8 cellular contexts compared by ENCODE assay signal in genomic region chr2:85601771-85602475, GRCh38. TPM values are rescaled to one million over a fixed set of nuclear protein-coding genes. Genes with fewer than 3 reads are reported as not detected.
DNase-seq lines count a peak whose midpoint lies in the region; ATAC-seq and TF ChIP-seq lines count a peak whose summit lies in the region.

No MANE protein-coding gene starts in this region.

- TF ChIP-seq CTCF in DOHH2 (IDR thresholded peaks at IDR 0.05; ENCODE audit: low read depth, low read length, poor library complexity, severe bottlenecking): no peak

- H3K4me3 ChIP-seq in DOHH2 (ENCODE audit: low read length): peak overlapping the region; percentile 80

- peak overlapping the region; percentile 75 for H3K4me3 Mint-ChIP-seq in activated naive CD8-positive, alpha-beta T cell treated with anti-CD3 and anti-CD28 coated beads, Interleukin-2, amount 10 ng/mL, durations not matched to agents 7 days and 5 days

- H3K79me2 ChIP-seq in DOHH2 (ENCODE audit: control insufficient read depth, low read length): peaks cover 7% of the 10 kb centered on the region

- no peaks in the 10 kb centered on the region for H3K27me3 ChIP-seq in DOHH2 (ENCODE audit: control insufficient read depth, low read length)

- no peak for DNase-seq in activated naive CD8-positive, alpha-beta T cell treated with anti-CD3 and anti-CD28 coated beads, Interleukin-2, amount 10 ng/mL, durations not matched to agents 7 days and 5 days
- DNase-seq in left cardiac atrium: peak; percentile 80
- DNase-seq in posterior cingulate gyrus: peak in 9 of 10 donors; percentile 54 to 93 (median 65)
- DNase-seq in NCI-H774 (lab: John Stamatoyannopoulos, UW): no peak
- DNase-seq in NCI-H345 treated with DMSO at 0.1 percent for 48 hours (lab: John Stamatoyannopoulos, UW; ENCODE audit: unreplicated experiment): no peak

- POLR2A ChIA-PET in activated naive CD8-positive, alpha-beta T cell treated with anti-CD3 and anti-CD28 coated beads, Interleukin-2, amount 10 ng/mL, durations not matched to agents 7 days and 5 days (lab: Charles Lee): interaction anchor here (0.7 to 2.1 kb wide), 4 partner anchors 7 to 17 kb away, joined by 3 to 8 read pairs (median 4); partner anchors contain the start of gene C2orf68

- H4K20me1 ChIP-seq in DOHH2 (ENCODE audit: control insufficient read depth, insufficient read depth, low read depth, low read length): no peaks in the 10 kb centered on the region

- no peaks in the 10 kb centered on the region for H3K9me2 ChIP-seq in DOHH2 (replicated peaks; ENCODE audit: control insufficient read depth, low read length)

- no peaks in the 10 kb centered on the region for H3K9me3 ChIP-seq in DOHH2 (ENCODE audit: control insufficient read depth, insufficient read depth, low read length)

- H3K4me1 ChIP-seq in DOHH2 (ENCODE audit: control insufficient read depth, low read length): peaks cover 30% of the 10 kb centered on the region

- H3K27ac Mint-ChIP-seq in activated naive CD8-positive, alpha-beta T cell treated with anti-CD3 and anti-CD28 coated beads, Interleukin-2, amount 10 ng/mL, durations not matched to agents 7 days and 5 days: no peak overlapping the region

- no peak overlapping the region for H3K27ac ChIP-seq in DOHH2 (ENCODE audit: low read depth, low read length)

- H3K4me1 Mint-ChIP-seq in activated naive CD8-positive, alpha-beta T cell treated with anti-CD3 and anti-CD28 coated beads, Interleukin-2, amount 10 ng/mL, durations not matched to agents 7 days and 5 days: peaks cover 16% of the 10 kb centered on the region

- H3K36me3 ChIP-seq in DOHH2 (ENCODE audit: control insufficient read depth, low read length): peaks cover 12% of the 10 kb centered on the region

- no peaks in the 10 kb centered on the region for H3K9me3 Mint-ChIP-seq in activated naive CD8-positive, alpha-beta T cell treated with anti-CD3 and anti-CD28 coated beads, Interleukin-2, amount 10 ng/mL, durations not matched to agents 7 days and 5 days

- H3F3A ChIP-seq in DOHH2 (ENCODE audit: control insufficient read depth, insufficient read depth): peaks cover 9% of the 10 kb centered on the region; the same call in 1 of the 2 replicates

- H3K4me2 ChIP-seq in DOHH2 (ENCODE audit: low read length): peak overlapping the region; percentile 85

- intact Hi-C loops in left cardiac atrium (cut with DNase I): loop anchor here in 1 of 2 donors (5.0 kb wide), 1 partner anchor 40 kb away; the partner anchor contains the start of gene GGCX
- intact Hi-C loops in posterior cingulate gyrus (cut with DNase I): no loop called here

- no peaks in the 10 kb centered on the region for H3K27me3 Mint-ChIP-seq in activated naive CD8-positive, alpha-beta T cell treated with anti-CD3 and anti-CD28 coated beads, Interleukin-2, amount 10 ng/mL, durations not matched to agents 7 days and 5 days

- peaks cover 2% of the 10 kb centered on the region for H3K36me3 Mint-ChIP-seq in activated naive CD8-positive, alpha-beta T cell treated with anti-CD3 and anti-CD28 coated beads, Interleukin-2, amount 10 ng/mL, durations not matched to agents 7 days and 5 days

- ATAC-seq in GM21360 (IDR thresholded peaks at IDR 0.05; ENCODE audit: unreplicated experiment) (peak; percentile 27), HG03558 (IDR thresholded peaks at IDR 0.05; ENCODE audit: extremely low read depth, unreplicated experiment) (peak; percentile 12), left cardiac atrium (peak; percentile 72 to 80)
- peak; percentile 5 for ATAC-seq in activated naive CD8-positive, alpha-beta T cell treated with anti-CD3 and anti-CD28 coated beads, Interleukin-2, amount 10 ng/mL, durations not matched to agents 7 days and 5 days (ENCODE audit: low read depth)

RNA-seq across cellular contexts. Expression of gene TMEM150A, which starts 0.6 kb away (rescaled TPM):
- total RNA-seq in activated naive CD8-positive, alpha-beta T cell treated with anti-CD3 and anti-CD28 coated beads, Interleukin-2, amount 10 ng/mL, durations not matched to agents 7 days and 5 days: 1 to 10 TPM; 5.3 to 7.0 TPM
- 10 to 100 TPM; 12.7 to 14.9 TPM for total RNA-seq in left cardiac atrium

RNA-seq across cellular contexts. Expression of gene RNF181, which starts 6.4 kb away (rescaled TPM):
- 10 to 100 TPM; 96.4 to 97.4 TPM for total RNA-seq in activated naive CD8-positive, alpha-beta T cell treated with anti-CD3 and anti-CD28 coated beads, Interleukin-2, amount 10 ng/mL, durations not matched to agents 7 days and 5 days
- total RNA-seq in left cardiac atrium: 10 to 100 TPM; 86.5 to 97.1 TPM

RNA-seq across cellular contexts. Expression of gene C2orf68, which starts 9.9 kb away (rescaled TPM):
- total RNA-seq in activated naive CD8-positive, alpha-beta T cell treated with anti-CD3 and anti-CD28 coated beads, Interleukin-2, amount 10 ng/mL, durations not matched to agents 7 days and 5 days: 10 to 100 TPM; 54.7 to 61.2 TPM
- total RNA-seq in left cardiac atrium: 10 to 100 TPM; 21.3 to 22.4 TPM

RNA-seq across cellular contexts. Expression of gene USP39, which starts 14.1 kb away (rescaled TPM):
- total RNA-seq in activated naive CD8-positive, alpha-beta T cell treated with anti-CD3 and anti-CD28 coated beads, Interleukin-2, amount 10 ng/mL, durations not matched to agents 7 days and 5 days: 10 to 100 TPM; 72.8 to 75.2 TPM
- total RNA-seq in left cardiac atrium: 10 to 100 TPM; 26.6 to 32.3 TPM

RNA-seq across cellular contexts. Expression of gene VAMP5, which starts 17.7 kb away (rescaled TPM):
- 10 to 100 TPM; 66.7 to 70.8 TPM for total RNA-seq in activated naive CD8-positive, alpha-beta T cell treated with anti-CD3 and anti-CD28 coated beads, Interleukin-2, amount 10 ng/mL, durations not matched to agents 7 days and 5 days
- total RNA-seq in left cardiac atrium: 10 to 100 TPM; 84.7 to 91.4 TPM

Comparison
In these comparisons a context has a peak if more than half of its experiments do, and no peak if none do; other contexts are left out.
1. ATAC-seq: peak in every context shown above with its lines; median percentile 76 in left cardiac atrium; 27 in GM21360; 12 in HG03558; 5 in activated naive CD8-positive, alpha-beta T cell treated with anti-CD3 and anti-CD28 coated beads, Interleukin-2, amount 10 ng/mL, durations not matched to agents 7 days and 5 days.
2. DNase-seq: peak in left cardiac atrium (single experiment) and posterior cingulate gyrus (9 of 10); none in activated naive CD8-positive, alpha-beta T cell treated with anti-CD3 and anti-CD28 coated beads, Interleukin-2, amount 10 ng/mL, durations not matched to agents 7 days and 5 days (single experiment), NCI-H774 (single experiment) and NCI-H345 treated with DMSO at 0.1 percent for 48 hours (single experiment).